In the genomic region with DNA sequence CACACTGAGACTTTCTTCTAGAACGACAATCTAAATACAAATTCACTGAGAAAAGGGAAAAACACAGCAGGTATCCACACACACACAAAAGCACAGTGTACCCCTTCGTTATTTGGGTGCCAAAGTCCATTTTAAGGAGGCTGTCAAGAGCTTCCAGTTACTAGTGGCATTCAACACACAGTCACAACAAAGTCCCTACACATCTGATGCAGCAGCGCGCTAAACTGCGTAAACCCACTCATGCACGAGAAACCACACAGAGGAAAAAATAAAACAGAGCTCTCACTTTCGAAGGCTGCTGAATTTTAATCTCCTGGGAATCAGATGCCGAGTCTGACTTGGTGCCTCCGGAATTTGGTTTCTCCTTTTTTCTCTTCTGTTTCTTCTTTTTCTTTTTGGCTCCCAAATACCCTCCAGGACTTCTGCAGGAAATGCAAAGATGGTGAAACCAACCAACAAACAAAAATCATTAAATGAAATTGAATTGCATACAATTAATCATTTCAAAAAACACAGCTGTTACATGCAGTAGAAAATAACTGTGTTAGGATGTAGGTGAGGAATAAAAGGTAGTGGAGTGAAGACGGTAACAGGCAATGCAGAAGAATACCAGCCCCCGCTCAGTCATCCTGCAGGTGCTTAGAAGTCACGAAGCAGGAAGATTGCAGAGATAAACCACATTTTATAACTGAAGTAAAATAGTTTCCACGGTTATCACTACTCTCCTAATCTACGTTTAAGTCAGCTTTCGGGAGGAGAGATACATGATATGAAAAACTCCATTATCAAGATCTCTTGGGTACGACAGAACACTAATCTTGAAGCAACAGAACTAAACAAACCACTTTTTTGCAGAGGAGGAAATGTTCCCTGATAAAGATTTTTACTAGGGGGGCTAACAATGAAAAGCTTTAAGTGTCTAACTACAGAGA, we compare ENCODE assay signal across 8 cellular contexts. TPM values are rescaled to one million over a fixed set of nuclear protein-coding genes. Genes with fewer than 3 reads are reported as not detected.
DNase-seq lines count a peak whose midpoint lies in the region; ATAC-seq and TF ChIP-seq lines count a peak whose summit lies in the region.

No MANE protein-coding gene starts in this region.

- peak in 1 of 5 donors; percentile 6 for DNase-seq in CD4-positive, alpha-beta memory T cell
- DNase-seq in activated naive CD8-positive, alpha-beta T cell treated with anti-CD3 and anti-CD28 coated beads, Interleukin-2, amount 10 ng/mL, durations not matched to agents 7 days and 5 days: no peak
- DNase-seq in DMS53 (lab: John Stamatoyannopoulos, UW): no peak
- DNase-seq in right atrium auricular region (ENCODE audit: low spot score): no peak
- no peak for DNase-seq in LoVo (ENCODE audit: low spot score)

- no peaks in the 10 kb centered on the region for H3K27me3 ChIP-seq in CD4-positive, alpha-beta memory T cell (ENCODE audit: insufficient read depth, low read length)
- H3K27me3 ChIP-seq in right atrium auricular region: no peaks in the 10 kb centered on the region

- no peaks in the 10 kb centered on the region for H3K27me3 Mint-ChIP-seq in CD4-positive, alpha-beta memory T cell
- H3K27me3 Mint-ChIP-seq in activated naive CD8-positive, alpha-beta T cell treated with anti-CD3 and anti-CD28 coated beads, Interleukin-2, amount 10 ng/mL, durations not matched to agents 7 days and 5 days: no peaks in the 10 kb centered on the region
- no peaks in the 10 kb centered on the region for H3K27me3 Mint-ChIP-seq in stimulated activated naive CD8-positive, alpha-beta T cell treated with anti-CD3 and anti-CD28 coated beads, Interleukin-15, Interleukin-2, amounts not matched to agents 100 ng/mL and 50 ng/mL, for 24 hours

- peak overlapping the region in 7 of 8 donors; percentile 0 to 77 (median 63) for H3K4me3 Mint-ChIP-seq in CD4-positive, alpha-beta memory T cell
- peak overlapping the region; percentile 63 for H3K4me3 Mint-ChIP-seq in activated naive CD8-positive, alpha-beta T cell treated with anti-CD3 and anti-CD28 coated beads, Interleukin-2, amount 10 ng/mL, durations not matched to agents 7 days and 5 days
- peak overlapping the region; percentile 78 for H3K4me3 Mint-ChIP-seq in stimulated activated naive CD8-positive, alpha-beta T cell treated with anti-CD3 and anti-CD28 coated beads, Interleukin-15, Interleukin-2, amounts not matched to agents 100 ng/mL and 50 ng/mL, for 24 hours

- intact Hi-C loops in CD4-positive, alpha-beta memory T cell (cut with micrococcal nuclease): no loop called here

- H3K4me1 Mint-ChIP-seq in CD4-positive, alpha-beta memory T cell: peaks cover 34 to 57% (median 48%) of the 10 kb centered on the region in 4 donors
- peaks cover 23% of the 10 kb centered on the region for H3K4me1 Mint-ChIP-seq in activated naive CD8-positive, alpha-beta T cell treated with anti-CD3 and anti-CD28 coated beads, Interleukin-2, amount 10 ng/mL, durations not matched to agents 7 days and 5 days
- H3K4me1 Mint-ChIP-seq in stimulated activated naive CD8-positive, alpha-beta T cell treated with anti-CD3 and anti-CD28 coated beads, Interleukin-15, Interleukin-2, amounts not matched to agents 100 ng/mL and 50 ng/mL, for 24 hours (ENCODE audit: low read depth): peaks cover 51% of the 10 kb centered on the region

- POLR2A ChIA-PET in CD4-positive, alpha-beta memory T cell (lab: Charles Lee; ENCODE audit: partially characterized antibody): interaction anchor here (0.6 to 2.2 kb wide), 3 partner anchors 27 to 171 kb away, joined by 3 to 12 read pairs (median 3); a partner anchor contains a TSS
- POLR2A ChIA-PET in activated naive CD8-positive, alpha-beta T cell treated with anti-CD3 and anti-CD28 coated beads, Interleukin-2, amount 10 ng/mL, durations not matched to agents 7 days and 5 days (lab: Charles Lee): interaction anchor here (1.6 kb wide), 1 partner anchor 28 kb away, joined by 3 read pairs; a partner anchor contains a TSS

- peaks cover 28% of the 10 kb centered on the region for H3K4me1 ChIP-seq in CD4-positive, alpha-beta memory T cell (ENCODE audit: insufficient read depth, low read length)
- H3K4me1 ChIP-seq in right atrium auricular region: peaks cover 0 to 5% of the 10 kb centered on the region in 2 donors

- no peaks in the 10 kb centered on the region for H3K9me3 ChIP-seq in CD4-positive, alpha-beta memory T cell (ENCODE audit: control insufficient read depth in 1 of 2, low read length in 2 of 2)
- no peaks in the 10 kb centered on the region for H3K9me3 ChIP-seq in right atrium auricular region

- peaks cover 25 to 41% of the 10 kb centered on the region in 2 donors for H3K36me3 Mint-ChIP-seq in CD4-positive, alpha-beta memory T cell
- peaks cover 25% of the 10 kb centered on the region for H3K36me3 Mint-ChIP-seq in activated naive CD8-positive, alpha-beta T cell treated with anti-CD3 and anti-CD28 coated beads, Interleukin-2, amount 10 ng/mL, durations not matched to agents 7 days and 5 days
- H3K36me3 Mint-ChIP-seq in stimulated activated naive CD8-positive, alpha-beta T cell treated with anti-CD3 and anti-CD28 coated beads, Interleukin-15, Interleukin-2, amounts not matched to agents 100 ng/mL and 50 ng/mL, for 24 hours (ENCODE audit: low read depth): peaks cover 22% of the 10 kb centered on the region

- peak overlapping the region; percentile 22 to 90 (median 57) for H3K27ac Mint-ChIP-seq in CD4-positive, alpha-beta memory T cell
- peak overlapping the region; percentile 40 for H3K27ac Mint-ChIP-seq in activated naive CD8-positive, alpha-beta T cell treated with anti-CD3 and anti-CD28 coated beads, Interleukin-2, amount 10 ng/mL, durations not matched to agents 7 days and 5 days
- H3K27ac Mint-ChIP-seq in stimulated activated naive CD8-positive, alpha-beta T cell treated with anti-CD3 and anti-CD28 coated beads, Interleukin-15, Interleukin-2, amounts not matched to agents 100 ng/mL and 50 ng/mL, for 24 hours: peak overlapping the region; percentile 92

- TF ChIP-seq CTCF in right atrium auricular region (IDR thresholded peaks at IDR 0.05): no peak

- no peak overlapping the region for H3K4me3 ChIP-seq in CD4-positive, alpha-beta memory T cell (ENCODE audit: low read length in 2 of 2)
- H3K4me3 ChIP-seq in right atrium auricular region: no peak overlapping the region

- H3K27ac ChIP-seq in CD4-positive, alpha-beta memory T cell (ENCODE audit: low read depth, low read length): no peak overlapping the region
- H3K27ac ChIP-seq in right atrium auricular region: no peak overlapping the region

- CTCF ChIA-PET in CD4-positive, alpha-beta memory T cell (lab: Charles Lee; ENCODE audit: partially characterized antibody): interaction anchor here (1.1 to 2.3 kb wide), 4 partner anchors 26 to 68 kb away, joined by 3 to 7 read pairs (median 5); a partner anchor contains a TSS

- no peaks in the 10 kb centered on the region for H3K9me3 Mint-ChIP-seq in CD4-positive, alpha-beta memory T cell
- peaks cover 1% of the 10 kb centered on the region for H3K9me3 Mint-ChIP-seq in activated naive CD8-positive, alpha-beta T cell treated with anti-CD3 and anti-CD28 coated beads, Interleukin-2, amount 10 ng/mL, durations not matched to agents 7 days and 5 days
- H3K9me3 Mint-ChIP-seq in stimulated activated naive CD8-positive, alpha-beta T cell treated with anti-CD3 and anti-CD28 coated beads, Interleukin-15, Interleukin-2, amounts not matched to agents 100 ng/mL and 50 ng/mL, for 24 hours: no peaks in the 10 kb centered on the region

- H3K36me3 ChIP-seq in CD4-positive, alpha-beta memory T cell (ENCODE audit: insufficient read depth, low read length): peaks cover 9% of the 10 kb centered on the region
- H3K36me3 ChIP-seq in right atrium auricular region: peaks cover 10% of the 10 kb centered on the region

- ATAC-seq in GM19438 (IDR thresholded peaks at IDR 0.05; ENCODE audit: low read depth, unreplicated experiment) (peak; percentile 92), HG03442 (IDR thresholded peaks at IDR 0.05; ENCODE audit: unreplicated experiment) (peak; percentile 94)
- ATAC-seq in activated naive CD8-positive, alpha-beta T cell treated with anti-CD3 and anti-CD28 coated beads, Interleukin-2, amount 10 ng/mL, durations not matched to agents 7 days and 5 days (ENCODE audit: low read depth): peak; percentile 66

RNA-seq across cellular contexts. Expression of a gene that starts 27.1 kb away (rescaled TPM):
- total RNA-seq in CD4-positive, alpha-beta memory T cell: 100 to 1,000 TPM in 1 of 2 experiments, 10 to 100 TPM in 1; 98.6 to 101 TPM
- 10 to 100 TPM; 38.7 to 56.1 TPM for polyA plus RNA-seq in CD4-positive, alpha-beta memory T cell
- 10 to 100 TPM; 56.1 to 59.2 TPM for total RNA-seq in activated naive CD8-positive, alpha-beta T cell treated with anti-CD3 and anti-CD28 coated beads, Interleukin-2, amount 10 ng/mL, durations not matched to agents 7 days and 5 days
- 10 to 100 TPM in 1 of 2 donors, 1 to 10 TPM in 1; 9.7 to 10.5 TPM for total RNA-seq in right atrium auricular region

RNA-seq across cellular contexts. Expression of a gene that starts 44.2 kb away (rescaled TPM):
- 10 to 100 TPM; 19.8 to 21.8 TPM for total RNA-seq in CD4-positive, alpha-beta memory T cell
- 10 to 100 TPM; 33.1 to 34.6 TPM for polyA plus RNA-seq in CD4-positive, alpha-beta memory T cell
- 10 to 100 TPM; 14.6 to 17.6 TPM for total RNA-seq in activated naive CD8-positive, alpha-beta T cell treated with anti-CD3 and anti-CD28 coated beads, Interleukin-2, amount 10 ng/mL, durations not matched to agents 7 days and 5 days
- total RNA-seq in right atrium auricular region: 10 to 100 TPM; 11.5 to 12.3 TPM

RNA-seq across cellular contexts. Expression of a gene that starts 52.8 kb away (rescaled TPM):
- total RNA-seq in CD4-positive, alpha-beta memory T cell: not detected
- polyA plus RNA-seq in CD4-positive, alpha-beta memory T cell: not detected
- total RNA-seq in activated naive CD8-positive, alpha-beta T cell treated with anti-CD3 and anti-CD28 coated beads, Interleukin-2, amount 10 ng/mL, durations not matched to agents 7 days and 5 days: 1 to 10 TPM; 1.5 to 1.8 TPM
- not detected for total RNA-seq in right atrium auricular region

Comparison
In these comparisons a context has a peak if more than half of its experiments do, and no peak if none do; other contexts are left out.
1. H3K27ac Mint-ChIP-seq: peak in every context shown above with its lines; median percentile 92 in stimulated activated naive CD8-positive, alpha-beta T cell treated with anti-CD3 and anti-CD28 coated beads, Interleukin-15, Interleukin-2, amounts not matched to agents 100 ng/mL and 50 ng/mL, for 24 hours; 57 in CD4-positive, alpha-beta memory T cell; 40 in activated naive CD8-positive, alpha-beta T cell treated with anti-CD3 and anti-CD28 coated beads, Interleukin-2, amount 10 ng/mL, durations not matched to agents 7 days and 5 days.
2. RNA of a gene that starts 27.1 kb away (total RNA-seq): 98.6 to 101 TPM in CD4-positive, alpha-beta memory T cell and 56.1 to 59.2 TPM in activated naive CD8-positive, alpha-beta T cell treated with anti-CD3 and anti-CD28 coated beads, Interleukin-2, amount 10 ng/mL, durations not matched to agents 7 days and 5 days; 9.7 to 10.5 TPM in right atrium auricular region; every median in the first group is over 4 times any median in the second.
3. Peak in every context shown above with its lines, with median percentiles within 50 percentile points of each other: H3K4me3 Mint-ChIP-seq and ATAC-seq.